18 cellular contexts compared by ENCODE assay signal in genomic region chr7:120738816-120739215, GRCh38.
DNase-seq lines count a peak whose midpoint lies in the region; ATAC-seq, FAIRE-seq and TF ChIP-seq lines count a peak whose summit lies in the region.
"Had no signal": no experiment of that assay in that cellular context is flagged by ENCODE, and none has a peak within 500 bp of the region (broad histone marks: within the 10 kb centered on the region; RNA-seq: fewer than 3 reads in every experiment).

No MANE protein-coding gene starts in this region.

- no peak overlapping the region for H2BK5ac ChIP-seq in H9 (ENCODE audit: insufficient read length, low read length)

- no peaks in the 10 kb centered on the region for H3K27me3 ChIP-seq in H9 (ENCODE audit: insufficient read depth, low read length)
- H3K27me3 ChIP-seq in WERI-Rb-1 (ENCODE audit: insufficient read depth, low read depth, severe bottlenecking) = no peaks in the 10 kb centered on the region
- H3K27me3 ChIP-seq: SJCRH30 had no signal

- H2BK20ac ChIP-seq in H9 (ENCODE audit: low read depth, low read length, poor library complexity, severe bottlenecking) = no peak overlapping the region

- H3K79me2 ChIP-seq in H9 (ENCODE audit: insufficient read depth, low read length) = no peaks in the 10 kb centered on the region

- POLR2A ChIA-PET in A549 (lab: Yijun Ruan, JAX) = no interaction called here
- POLR2A ChIA-PET in WTC11 (lab: Charles Lee) = no interaction called here

- peak overlapping the region; percentile 85 for H2AFZ ChIP-seq in H9 (ENCODE audit: low read length)

- no peak overlapping the region for H3K9ac ChIP-seq in H9 (ENCODE audit: extremely low read depth, insufficient read length, low read length)

- ATAC-seq in A549 (no peak), WTC11 (peak; percentile 31), GM21723 (IDR thresholded peaks at IDR 0.05; ENCODE audit: unreplicated experiment) (no peak), HG03159 (IDR thresholded peaks at IDR 0.05; ENCODE audit: unreplicated experiment) (no peak)

- TF ChIP-seq EP300 in A549 (IDR thresholded peaks at IDR 0.05) = no peak

- H3K14ac ChIP-seq in H9 (ENCODE audit: insufficient read depth, low read length) = no peak overlapping the region; the same call in 1 of the 2 replicates

- no peaks in the 10 kb centered on the region for H3K36me3 ChIP-seq in WERI-Rb-1
- H3K36me3 ChIP-seq: SJCRH30 had no signal

- no peaks in the 10 kb centered on the region for H3K4me1 ChIP-seq in A549
- peaks cover 6% of the 10 kb centered on the region for H3K4me1 ChIP-seq in H9 (ENCODE audit: insufficient read depth, low read length)

- H3K27me3 Mint-ChIP-seq in H9 (ENCODE audit: low read depth) (no peaks in the 10 kb centered on the region), WTC11 (ENCODE audit: low read depth) (no peaks in the 10 kb centered on the region)

- 49% methylated on average over 3 of the region's 3 CpGs for WGBS in A549 (ENCODE audit: missing lambda C conversion rate)
- WGBS in H9 (ENCODE audit: extremely low coverage, insufficient read length, low lambda C conversion rate) = no CpG with 5 or more reads among the region's 3 CpGs

- no peaks in the 10 kb centered on the region for H3K23me2 ChIP-seq in H9 (ENCODE audit: insufficient read length, low read depth, low read length, poor library complexity, severe bottlenecking)

- no peak overlapping the region for H3K18ac ChIP-seq in H9 (ENCODE audit: insufficient read length, low read depth, low read length)

- no peak overlapping the region for H4K5ac ChIP-seq in H9 (ENCODE audit: insufficient read length, low read depth, low read length)

- CTCF ChIA-PET in A549 (lab: Yijun Ruan, JAX) = interaction anchor here (1.2 to 1.6 kb wide), 2 partner anchors 13 to 21 kb away, joined by 3 to 4 read pairs; no protein-coding TSS in a partner anchor
- CTCF ChIA-PET in WTC11 (lab: Charles Lee) = no interaction called here

- H3K23ac ChIP-seq in H9 (ENCODE audit: insufficient read length, low read depth, low read length) = no peak overlapping the region

- no peaks in the 10 kb centered on the region for H4K20me1 ChIP-seq in H9 (ENCODE audit: control insufficient read depth, insufficient read depth, insufficient read length)

- no peak overlapping the region for H3K4me3 ChIP-seq in A549
- H3K4me3 ChIP-seq in WERI-Rb-1 (ENCODE audit: low read depth, low read length) = no peak overlapping the region
- H3K4me3 ChIP-seq: SJCRH30 had no signal

- no peak overlapping the region for H4K91ac ChIP-seq in H9 (ENCODE audit: insufficient read length, low read depth, low read length)

- H3T11ph ChIP-seq in H9 (ENCODE audit: low read length) = peak overlapping the region; percentile 67

- TF ChIP-seq POLR2A in A549 (IDR thresholded peaks at IDR 0.05; ENCODE audit: low read length) = no peak

- H3K9me3 ChIP-seq in A549 (no peaks in the 10 kb centered on the region), H9 (ENCODE audit: control insufficient read depth, low read depth, low read length) (no peaks in the 10 kb centered on the region), WERI-Rb-1 (ENCODE audit: severe bottlenecking) (no peaks in the 10 kb centered on the region)
- H3K9me3 ChIP-seq: SJCRH30 had no signal

- H3K4me3 Mint-ChIP-seq in H9 (no peak overlapping the region; a peak in 1 of 5 replicates), WTC11 (no peak overlapping the region)
- H3K4me3 Mint-ChIP-seq: B cell; CD4-positive, alpha-beta T cell had no signal

- DNase-seq in A549 (ENCODE audit: low read depth in 1 of 2, low spot score in 1 of 2) (no peak), H9 (no peak), NCI-H2227 (lab: John Stamatoyannopoulos, UW; ENCODE audit: unreplicated experiment) (peak; percentile 31), WTC11 (ENCODE audit: low spot score) (no peak), WERI-Rb-1 (no peak), GM03348 (ENCODE audit: low spot score) (no peak)
- DNase-seq: CD4-positive, alpha-beta T cell; GF-D8; H7; KBM-7; NCI-H226; NCI-H526 treated with DMSO at 0.1 percent for 48 hours; SJCRH30 had no signal

- no peak for TF ChIP-seq RAD21 in A549 (conservative IDR thresholded peaks at IDR 0.05 in 1 of 2, IDR thresholded peaks at IDR 0.05 in 1 of 2)

- peak overlapping the region in 2 of 3 experiments; percentile 58 to 72; a peak in 2 of 7 replicates for H3K27ac Mint-ChIP-seq in H9
- H3K27ac Mint-ChIP-seq in WTC11 = 0 out of 2 replicates have a peak overlapping the region, but pooled peaks have one; percentile 39
- H3K27ac Mint-ChIP-seq: B cell; CD4-positive, alpha-beta T cell had no signal

- H3K56ac ChIP-seq in H9 (ENCODE audit: insufficient read length, low read depth, low read length) = no peak overlapping the region

- H4K8ac ChIP-seq in H9 (replicated peaks; ENCODE audit: insufficient read length, low read depth, low read length) = no peak overlapping the region

- FAIRE-seq in A549 (lab: Jason Lieb, UNC) = no peak
- FAIRE-seq: D721Med had no signal

- H2BK15ac ChIP-seq in H9 (ENCODE audit: low read depth, low read length) = no peak overlapping the region

- TF ChIP-seq CTCF in A549 (IDR thresholded peaks at IDR 0.05) (no peak), H9 (conservative IDR thresholded peaks at IDR 0.05) (no peak), WTC11 (IDR thresholded peaks at IDR 0.05) (no peak), WERI-Rb-1 (IDR thresholded peaks at IDR 0.05; ENCODE audit: low read depth, low read length) (no peak)

- peaks cover 0 to 2% (median 0%) of the 10 kb centered on the region in 3 experiments; a peak in 2 of 7 replicates for H3K36me3 Mint-ChIP-seq in H9 (ENCODE audit: insufficient read depth in 1 of 3, low read depth in 3 of 3)
- H3K36me3 Mint-ChIP-seq in WTC11 = no peaks in the 10 kb centered on the region

- H3K4me1 Mint-ChIP-seq in H9 (peaks cover 51 to 55% of the 10 kb centered on the region in 2 experiments), WTC11 (peaks cover 55% of the 10 kb centered on the region)
- H3K4me1 Mint-ChIP-seq: B cell had no signal

- H2BK12ac ChIP-seq in H9 (ENCODE audit: insufficient read length, low read depth, low read length) = no peak overlapping the region

- H3K4me2 ChIP-seq in A549 = no peak overlapping the region
- H3K4me2 ChIP-seq in H9 (ENCODE audit: insufficient read depth, insufficient read length, low read length) = no peak overlapping the region

- no peak overlapping the region for H2BK120ac ChIP-seq in H9 (ENCODE audit: low read depth, low read length, poor library complexity, severe bottlenecking)

- H3K9me3 Mint-ChIP-seq in H9 (no peaks in the 10 kb centered on the region; a peak in 1 of 5 replicates), WTC11 (no peaks in the 10 kb centered on the region)
- H3K9me3 Mint-ChIP-seq: CD4-positive, alpha-beta T cell had no signal

- H3K79me1 ChIP-seq in H9 (ENCODE audit: insufficient read depth, low read depth, low read length, poor library complexity, severe bottlenecking) = no peaks in the 10 kb centered on the region

- no peak overlapping the region for H2AK5ac ChIP-seq in H9 (ENCODE audit: insufficient read length, low read length)

- H3K27ac ChIP-seq in A549 = no peak overlapping the region
- H3K27ac ChIP-seq in H9 (ENCODE audit: insufficient read length, low read depth, low read length) = peak overlapping the region; percentile 75
- no peak overlapping the region for H3K27ac ChIP-seq in WERI-Rb-1
- H3K27ac ChIP-seq: RWPE1, SJCRH30 had no signal

- no peak overlapping the region for H3K4ac ChIP-seq in H9 (ENCODE audit: low read depth, low read length)

TF ChIP-seq in A549, 52 proteins besides CTCF, POLR2A, EP300 and RAD21:
- TF ChIP-seq PHF8 (IDR thresholded peaks at IDR 0.05; ENCODE audit: borderline replicate concordance, low read depth) = no peak
- peak; percentile 31 for TF ChIP-seq MAFK (IDR thresholded peaks at IDR 0.05; ENCODE audit: partially characterized antibody)
- peak; percentile 29; the same call in 1 of the 2 replicates for TF ChIP-seq NFE2L2 (conservative IDR thresholded peaks at IDR 0.05; ENCODE audit: low read length)

TF ChIP-seq in WTC11, 78 proteins besides CTCF, POLR2A, EP300 and RAD21:
- TF ChIP-seq USF1 (CRISPR knock-in tag; IDR thresholded peaks at IDR 0.05) (no peak), AR (CRISPR knock-in tag; IDR thresholded peaks at IDR 0.05) (no peak), JAZF1 (CRISPR knock-in tag; IDR thresholded peaks at IDR 0.05) (no peak), ELF4 (CRISPR knock-in tag; IDR thresholded peaks at IDR 0.05; ENCODE audit: low read depth) (no peak), ATF1 (CRISPR knock-in tag; IDR thresholded peaks at IDR 0.05) (no peak), NR1H2 (CRISPR knock-in tag; IDR thresholded peaks at IDR 0.05) (no peak), CREB1 (CRISPR knock-in tag; IDR thresholded peaks at IDR 0.05) (no peak)
